ENCODE assay signal across 7 cellular contexts in genomic region chr5:178940569-178941360, GRCh38. TPM values are rescaled to one million over a fixed set of nuclear protein-coding genes. Genes with fewer than 3 reads are reported as not detected.
A peak's percentile ranks its signal among the peaks of the same experiment; 100 is the strongest.
DNase-seq lines count a peak whose midpoint lies in the region; TF ChIP-seq lines count a peak whose summit lies in the region.

Gene ZNF454 (plus strand): TSS chr5:178941198. CDS start chr5:178942792, 1,594 bp downstream.

- H3F3A ChIP-seq in MM.1S (ENCODE audit: insufficient read depth, low read length) = no peaks in the 10 kb centered on the region

- H3K27me3 ChIP-seq in MM.1S (replicated peaks; ENCODE audit: insufficient read depth, low read length) = no peaks in the 10 kb centered on the region

- H3K4me1 ChIP-seq in mesodermal cell (ENCODE audit: control insufficient read depth, insufficient read depth, low read length, poor library complexity, severe bottlenecking) = no peaks in the 10 kb centered on the region
- H3K4me1 ChIP-seq in urinary bladder (ENCODE audit: insufficient read depth) = no peaks in the 10 kb centered on the region
- H3K4me1 ChIP-seq in MM.1S (ENCODE audit: low read length) = no peaks in the 10 kb centered on the region

- no peaks in the 10 kb centered on the region for H3K79me2 ChIP-seq in MM.1S (ENCODE audit: low read length)

- peaks cover 80% of the 10 kb centered on the region for H3K9me3 ChIP-seq in mesodermal cell (ENCODE audit: control insufficient read depth, low read length)
- H3K9me3 ChIP-seq in MM.1S (replicated peaks; ENCODE audit: insufficient read depth, low read length) = no peaks in the 10 kb centered on the region

- H3K9ac ChIP-seq in MM.1S (ENCODE audit: low read length) = no peak within 1 kb of the TSS

- peak within 1 kb of the TSS; percentile 62 for H3K4me3 ChIP-seq in epithelial cell of proximal tubule (ENCODE audit: low read depth, low read length)
- H3K4me3 ChIP-seq in mesodermal cell (ENCODE audit: extremely low read depth, insufficient read depth, low read length, poor library complexity, severe bottlenecking) = peak within 1 kb of the TSS; percentile 27
- H3K4me3 ChIP-seq in urinary bladder (ENCODE audit: low read depth, low read length) = peak within 1 kb of the TSS; percentile 59
- no peak within 1 kb of the TSS for H3K4me3 ChIP-seq in MM.1S (ENCODE audit: low read length)

- DNase-seq in NCI-H446 treated with DMSO at 0.1 percent for 48 hours (lab: John Stamatoyannopoulos, UW) (peak; percentile 39), epithelial cell of proximal tubule (ENCODE audit: low read depth) (peak; percentile 27), HT-29 (ENCODE audit: low spot score) (no peak), MM.1S (no peak), glomerular visceral epithelial cell (ENCODE audit: extremely low spot score) (no peak)

- H3K27ac ChIP-seq in mesodermal cell (ENCODE audit: low read depth, low read length, severe bottlenecking) (no peak within 1 kb of the TSS), urinary bladder (ENCODE audit: low read depth) (peak within 1 kb of the TSS; percentile 31), MM.1S (ENCODE audit: low read length) (no peak within 1 kb of the TSS)

- no peak within 1 kb of the TSS for H2AFZ ChIP-seq in MM.1S (ENCODE audit: low read length)

- WGBS in mesodermal cell (ENCODE audit: insufficient coverage in 2 of 2), 2 experiments = 36 to 43% methylated on average over 57 to 63 of the region's 69 CpGs
- WGBS in urinary bladder = under 1% methylated on average over 69 of the region's 69 CpGs

- H3K9me2 ChIP-seq in MM.1S (replicated peaks; ENCODE audit: insufficient read depth, low read length) = no peaks in the 10 kb centered on the region

- H3K36me3 ChIP-seq in mesodermal cell (ENCODE audit: control insufficient read depth, insufficient read depth, low read length) (no peaks in the 10 kb centered on the region), urinary bladder (ENCODE audit: insufficient read depth) (peaks cover 2% of the 10 kb centered on the region), MM.1S (replicated peaks; ENCODE audit: insufficient read depth, low read length) (no peaks in the 10 kb centered on the region)

- TF ChIP-seq CTCF in epithelial cell of proximal tubule (conservative IDR thresholded peaks at IDR 0.05; ENCODE audit: low read depth, low read length) = no peak
- no peak for TF ChIP-seq CTCF in MM.1S (IDR thresholded peaks at IDR 0.05; ENCODE audit: low read length)

- H4K20me1 ChIP-seq in MM.1S (ENCODE audit: insufficient read depth, low read length) = no peaks in the 10 kb centered on the region

- no peak within 1 kb of the TSS for H3K4me2 ChIP-seq in MM.1S (ENCODE audit: low read depth, low read length)

RNA-seq across cellular contexts. Expression of gene ZNF454, which starts in this region (rescaled TPM):
- 0.87 and 1.7 TPM in 2 replicates for total RNA-seq in epithelial cell of proximal tubule
- polyA plus RNA-seq in mesodermal cell (2013, experiment 1 of 2) = 0.85 TPM
- polyA plus RNA-seq in mesodermal cell (2013, experiment 2 of 2) = 0.81 TPM
- 10.6 TPM for total RNA-seq in urinary bladder
- 1.7 TPM for polyA plus RNA-seq in urinary bladder
- not detected in 2 replicates for total RNA-seq in HT-29 (2014; rRNA removed; shearing (Covaris generic))

Comparison
In these comparisons a context has a peak if more than half of its experiments do, and no peak if none do; other contexts are left out.
1. DNase-seq: peak in NCI-H446 treated with DMSO at 0.1 percent for 48 hours (single experiment) and epithelial cell of proximal tubule (single experiment); none in HT-29 (single experiment), MM.1S (single experiment) and glomerular visceral epithelial cell (single experiment).